25 cellular contexts compared by ENCODE assay signal in genomic region chrX:69031971-69032391, GRCh38.
DNase-seq lines count a peak whose midpoint lies in the region; ATAC-seq, FAIRE-seq and TF ChIP-seq lines count a peak whose summit lies in the region.
"Had no signal": no experiment of that assay in that cellular context is flagged by ENCODE, and none has a peak within 500 bp of the region (broad histone marks: within the 10 kb centered on the region; RNA-seq: fewer than 3 reads in every experiment).

No MANE protein-coding gene starts in this region.

- peaks cover 2% of the 10 kb centered on the region for H3K4me1 Mint-ChIP-seq in activated naive CD8-positive, alpha-beta T cell treated with anti-CD3 and anti-CD28 coated beads for 36 hours

- FAIRE-seq in GM12891 (lab: Jason Lieb, UNC), result no peak
- FAIRE-seq: colon, islet of Langerhans had no signal

- TF ChIP-seq POLR2A in GM12891 (IDR thresholded peaks at IDR 0.05; ENCODE audit: low read depth, low read length), result no peak

- DNase-seq in ELR (ENCODE audit: low read depth), result peak; percentile 57
- peak; percentile 79 for DNase-seq in PC-3
- DNase-seq in omental fat pad (ENCODE audit: low spot score), result peak; percentile 7
- DNase-seq in epidermal melanocyte (ENCODE audit: insufficient read length, low spot score), result no peak
- DNase-seq in GM12891 (ENCODE audit: insufficient read length, low spot score), result no peak
- no peak for DNase-seq in activated naive CD8-positive, alpha-beta T cell treated with anti-CD3 and anti-CD28 coated beads for 36 hours
- DNase-seq: ACHN; activated CD4-positive, alpha-beta T cell treated with anti-CD3 and anti-CD28 coated beads for 1 hour; body of pancreas; DMS 273 treated with DMSO at 0.1 percent for 48 hours; foreskin melanocyte; GF-D8; HCEC 1CT; hypothalamus; naive thymus-derived CD4-positive, alpha-beta T cell; NCI-H1105 treated with DMSO at 0.1 percent for 48 hours; NCI-H2107; NCI-H524; sigmoid colon had no signal

- peaks cover 50% of the 10 kb centered on the region for H3K4me1 ChIP-seq in PC-3 (ENCODE audit: insufficient read depth, low read length)
- H3K4me1 ChIP-seq: body of pancreas had no signal

- H3K4me3 Mint-ChIP-seq in activated naive CD8-positive, alpha-beta T cell treated with anti-CD3 and anti-CD28 coated beads for 36 hours, result no peak overlapping the region
- H3K4me3 Mint-ChIP-seq: naive thymus-derived CD4-positive, alpha-beta T cell had no signal

- intact Hi-C loops in PC-3 (cut with micrococcal nuclease), result loop anchor here (1.0 to 10.0 kb wide), 3 partner anchors 123 to 204 kb away; no protein-coding TSS in a partner anchor

- H3K36me3 ChIP-seq in PC-3 (ENCODE audit: low read depth, low read length), result no peaks in the 10 kb centered on the region
- H3K36me3 ChIP-seq: sigmoid colon, suprapubic skin had no signal

- no peak overlapping the region for H3K4me3 ChIP-seq in PC-3 (ENCODE audit: low read length)
- H3K4me3 ChIP-seq: body of pancreas, sigmoid colon, suprapubic skin had no signal

- H3K9me3 ChIP-seq in PC-3 (ENCODE audit: low read length), result no peaks in the 10 kb centered on the region
- H3K9me3 ChIP-seq: body of pancreas, sigmoid colon, suprapubic skin had no signal

- POLR2A ChIA-PET in PC-3 (lab: Charles Lee; ENCODE audit: unreplicated experiment), result interaction anchor here (0.5 to 3.6 kb wide), 5 partner anchors 64 to 1101 kb away, joined by 3 to 45 read pairs (median 3); partner anchors contain the start of genes EFNB1 and IGBP1

- no peak for TF ChIP-seq CTCF in PC-3 (conservative IDR thresholded peaks at IDR 0.05; ENCODE audit: low read depth, low read length)
- TF ChIP-seq CTCF in omental fat pad (IDR thresholded peaks at IDR 0.05), result no peak

- 0 out of 2 replicates have a peak overlapping the region, but pooled peaks have one; percentile 28 for H2AFZ ChIP-seq in PC-3 (ENCODE audit: low read length)

- peak; percentile 54 for ATAC-seq in PC-3
- ATAC-seq in esophagus mucosa, result peak; percentile 54
- no peak for ATAC-seq in omental fat pad (ENCODE audit: low FRiP score)
- no peak for ATAC-seq in GM19324 (IDR thresholded peaks at IDR 0.05; ENCODE audit: low FRiP score, unreplicated experiment)
- ATAC-seq: activated naive CD4-positive, alpha-beta T cell treated with anti-CD3 and anti-CD28 coated beads, Interleukin-2, amount 50 U/mL, for 72 hours; body of pancreas; naive thymus-derived CD4-positive, alpha-beta T cell had no signal

- no peaks in the 10 kb centered on the region for H3K9me2 ChIP-seq in PC-3 (replicated peaks; ENCODE audit: low read length)

- H4K20me1 ChIP-seq in PC-3 (ENCODE audit: low read length), result no peaks in the 10 kb centered on the region

- no peaks in the 10 kb centered on the region for H3K9me3 Mint-ChIP-seq in activated naive CD8-positive, alpha-beta T cell treated with anti-CD3 and anti-CD28 coated beads for 36 hours
- H3K9me3 Mint-ChIP-seq: activated naive CD4-positive, alpha-beta T cell treated with anti-CD3 and anti-CD28 coated beads, Interleukin-2, amount 50 U/mL, for 72 hours had no signal

- no peak overlapping the region for H3K27ac Mint-ChIP-seq in activated naive CD8-positive, alpha-beta T cell treated with anti-CD3 and anti-CD28 coated beads for 36 hours
- H3K27ac Mint-ChIP-seq: activated naive CD4-positive, alpha-beta T cell treated with anti-CD3 and anti-CD28 coated beads, Interleukin-2, amount 50 U/mL, for 72 hours; naive thymus-derived CD4-positive, alpha-beta T cell had no signal

- peak overlapping the region; percentile 60 for H3K4me2 ChIP-seq in PC-3 (ENCODE audit: low read length)

- peak overlapping the region; percentile 58 for H3K9ac ChIP-seq in PC-3 (ENCODE audit: low read length)

- H3F3A ChIP-seq in PC-3 (ENCODE audit: low read length, unreplicated experiment), result peaks cover 10% of the 10 kb centered on the region

- H3K27me3 ChIP-seq in PC-3 (ENCODE audit: low read length), result no peaks in the 10 kb centered on the region
- H3K27me3 ChIP-seq: body of pancreas, sigmoid colon, suprapubic skin had no signal

- CTCF ChIA-PET in PC-3 (lab: Charles Lee), result interaction anchor here (0.6 to 1.3 kb wide), 6 partner anchors 19 to 210 kb away, joined by 3 to 14 read pairs (median 3); partner anchors contain the start of gene EFNB1

- BruUV-seq in PC-3 (replicated peaks; lab: Mats Ljungman, UMichigan), result no TSS peak

- H3K27me3 Mint-ChIP-seq in activated naive CD8-positive, alpha-beta T cell treated with anti-CD3 and anti-CD28 coated beads for 36 hours, result no peaks in the 10 kb centered on the region

- no peaks in the 10 kb centered on the region for H3K79me2 ChIP-seq in PC-3 (ENCODE audit: low read length)

- H3K27ac ChIP-seq in PC-3 (ENCODE audit: low read length), result peak overlapping the region; percentile 95
- H3K27ac ChIP-seq: body of pancreas, sigmoid colon, suprapubic skin had no signal

- H3K36me3 Mint-ChIP-seq in activated naive CD8-positive, alpha-beta T cell treated with anti-CD3 and anti-CD28 coated beads for 36 hours, result no peaks in the 10 kb centered on the region
- H3K36me3 Mint-ChIP-seq: activated naive CD4-positive, alpha-beta T cell treated with anti-CD3 and anti-CD28 coated beads, Interleukin-2, amount 50 U/mL, for 72 hours; naive thymus-derived CD4-positive, alpha-beta T cell had no signal

TF ChIP-seq in GM12891, 5 proteins besides CTCF, POLR2A, EP300 and RAD21:
- TF ChIP-seq POLR2AphosphoS5 (IDR thresholded peaks at IDR 0.05; ENCODE audit: low read depth, low read length), result no peak
- no peak for TF ChIP-seq PAX5 (IDR thresholded peaks at IDR 0.05; ENCODE audit: insufficient read depth, low read length, severe bottlenecking)
- no peak for TF ChIP-seq TAF1 (IDR thresholded peaks at IDR 0.05; ENCODE audit: low read depth, low read length)
- TF ChIP-seq SPI1 (IDR thresholded peaks at IDR 0.05; ENCODE audit: low read depth, low read length), result no peak
- no peak for TF ChIP-seq POU2F2 (IDR thresholded peaks at IDR 0.05; ENCODE audit: low read depth, low read length)

Comparison
In these comparisons a context has a peak if more than half of its experiments do, and no peak if none do; other contexts are left out.
1. DNase-seq: peak in ELR (single experiment), PC-3 (single experiment) and omental fat pad (single experiment); none in epidermal melanocyte (single experiment), GM12891 (single experiment) and activated naive CD8-positive, alpha-beta T cell treated with anti-CD3 and anti-CD28 coated beads for 36 hours (single experiment).
2. ATAC-seq: peak in PC-3 (single experiment) and esophagus mucosa (single experiment); none in omental fat pad (single experiment) and GM19324 (single experiment).